In the genomic region with DNA sequence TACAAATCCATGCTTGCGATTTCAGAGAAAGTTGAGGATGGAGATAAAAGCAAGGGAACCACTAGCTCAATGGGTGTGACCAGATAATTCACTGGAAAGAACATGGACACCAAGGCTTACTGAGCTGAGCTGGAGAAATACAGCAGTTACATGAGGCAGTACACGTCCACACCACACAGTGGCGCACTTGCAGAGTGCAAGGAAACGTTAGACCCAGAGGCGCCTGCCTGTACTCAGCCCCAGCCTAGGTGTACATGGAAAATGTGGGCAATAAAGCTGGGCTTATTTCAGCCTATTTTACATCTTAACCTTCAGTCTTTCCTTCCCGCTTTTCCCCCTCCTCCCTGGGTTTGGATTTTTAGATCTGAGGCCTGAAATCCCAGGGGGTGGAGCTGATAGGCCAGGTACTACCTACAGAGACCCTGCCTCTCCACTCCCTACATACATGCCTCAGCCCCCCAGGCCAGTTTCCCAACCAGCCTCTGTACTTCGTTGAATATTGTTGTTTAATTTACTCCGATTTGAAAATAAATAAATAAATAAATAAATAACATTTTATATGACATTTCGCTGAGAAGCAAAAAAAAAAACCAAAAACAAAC, we compare ENCODE assay signal across 8 cellular contexts.
A peak's percentile ranks its signal among the peaks of the same experiment; 100 is the strongest.
DNase-seq lines count a peak whose midpoint lies in the region; ATAC-seq, FAIRE-seq and TF ChIP-seq lines count a peak whose summit lies in the region.

No MANE protein-coding gene starts in this region.

- peak; percentile 98 for TF ChIP-seq CTCF in D721Med (IDR thresholded peaks at IDR 0.05; ENCODE audit: insufficient read depth, missing control alignments)

- H3K27me3 Mint-ChIP-seq in memory B cell = peaks cover 12% of the 10 kb centered on the region

- no peaks in the 10 kb centered on the region for H3K4me1 Mint-ChIP-seq in memory B cell

- peak; percentile 81 for FAIRE-seq in D721Med (lab: Jason Lieb, UNC)

- peak; percentile 89 for ATAC-seq in GM21360 (IDR thresholded peaks at IDR 0.05; ENCODE audit: unreplicated experiment)
- ATAC-seq in HG03565 (IDR thresholded peaks at IDR 0.05; ENCODE audit: unreplicated experiment) = peak; percentile 96
- peak; percentile 78 for ATAC-seq in memory B cell (ENCODE audit: low read depth)

- DNase-seq in D721Med (ENCODE audit: insufficient read length, low spot score) (peak; percentile 46), NCI-H69 (lab: John Stamatoyannopoulos, UW) (peak; percentile 73), memory B cell (ENCODE audit: low spot score in 2 of 2) (peak; percentile 31 to 50)
- peak; percentile 53 for DNase-seq in activated CD4-positive, alpha-beta T cell treated with anti-CD3 and anti-CD28 coated beads, Interleukin-2, amount 50 U/mL, for 1 hour
- DNase-seq in effector CD4-positive, alpha-beta T cell = peak; percentile 27
- DNase-seq in stimulated activated CD8-positive, alpha-beta memory T cell treated with anti-CD3 and anti-CD28 coated beads, Interleukin-4, amount 100 ng/mL, for 24 hours (ENCODE audit: low read depth) = peak; percentile 41

- H3K9me3 Mint-ChIP-seq in memory B cell = no peaks in the 10 kb centered on the region

- no peak overlapping the region for H3K4me3 Mint-ChIP-seq in memory B cell

- H3K27ac Mint-ChIP-seq in memory B cell = no peak overlapping the region

- H3K36me3 Mint-ChIP-seq in memory B cell = no peaks in the 10 kb centered on the region

Comparison
In these comparisons a context has a peak if more than half of its experiments do, and no peak if none do; other contexts are left out.
1. Peak in every context shown above with its lines: DNase-seq and ATAC-seq.